In genomic region chr9:109010676-109011655, GRCh38 we compare ENCODE assay signal across 8 cellular contexts. TPM values are rescaled to one million over a fixed set of nuclear protein-coding genes. Genes with fewer than 3 reads are reported as not detected.
DNase-seq lines count a peak whose midpoint lies in the region; ATAC-seq lines count a peak whose summit lies in the region.

No MANE protein-coding gene starts in this region.

- peaks cover 30% of the 10 kb centered on the region for H3K4me1 Mint-ChIP-seq in stimulated activated memory B cell treated with anti-CD40 and anti-IgM and Interleukin-4, amounts not matched to agents 10 μg/mL and 1 μg/mL and 100 μg/mL, for 72 hours

- peak; percentile 35 for ATAC-seq in GM21825 (IDR thresholded peaks at IDR 0.05; ENCODE audit: unreplicated experiment)
- no peak for ATAC-seq in GM19397 (IDR thresholded peaks at IDR 0.05; ENCODE audit: unreplicated experiment)
- ATAC-seq in stimulated activated memory B cell treated with anti-CD40 and anti-IgM and Interleukin-4, amounts not matched to agents 10 μg/mL and 1 μg/mL and 100 μg/mL, for 72 hours, result no peak

- no peak overlapping the region for H3K4me3 Mint-ChIP-seq in stimulated activated memory B cell treated with anti-CD40 and anti-IgM and Interleukin-4, amounts not matched to agents 10 μg/mL and 1 μg/mL and 100 μg/mL, for 72 hours

- peaks cover 23% of the 10 kb centered on the region for H3K27me3 Mint-ChIP-seq in stimulated activated memory B cell treated with anti-CD40 and anti-IgM and Interleukin-4, amounts not matched to agents 10 μg/mL and 1 μg/mL and 100 μg/mL, for 72 hours

- no peaks in the 10 kb centered on the region for H3K36me3 Mint-ChIP-seq in stimulated activated memory B cell treated with anti-CD40 and anti-IgM and Interleukin-4, amounts not matched to agents 10 μg/mL and 1 μg/mL and 100 μg/mL, for 72 hours

- peak; percentile 81 for DNase-seq in Daoy (ENCODE audit: low read depth)
- DNase-seq in NCI-H460 (ENCODE audit: extremely low read depth, low read depth), result peak; percentile 53
- DNase-seq in activated T-cell treated with anti-CD3 and anti-CD28 coated beads for 4 hours, result peak; percentile 64
- peak; percentile 89 for DNase-seq in fibroblast of peridontal ligament (ENCODE audit: extremely low read depth)
- peak; percentile 5 to 25 for DNase-seq in stimulated activated CD4-positive, alpha-beta T cell treated with anti-CD3 and anti-CD28 coated beads, Interleukin-1b, Interleukin-23, amount 100 ng/mL, for 1 hour (ENCODE audit: low read depth in 2 of 2)

- H3K27ac Mint-ChIP-seq in stimulated activated memory B cell treated with anti-CD40 and anti-IgM and Interleukin-4, amounts not matched to agents 10 μg/mL and 1 μg/mL and 100 μg/mL, for 72 hours, result no peak overlapping the region

- no peaks in the 10 kb centered on the region for H3K9me3 Mint-ChIP-seq in stimulated activated memory B cell treated with anti-CD40 and anti-IgM and Interleukin-4, amounts not matched to agents 10 μg/mL and 1 μg/mL and 100 μg/mL, for 72 hours

RNA-seq across cellular contexts. Expression of gene CTNNAL1, which starts 2.3 kb away (rescaled TPM):
- total RNA-seq in Daoy (2014; rRNA removed; shearing (Covaris generic)), result 311 and 350 TPM in 2 replicates
- 309 and 319 TPM in 2 replicates for total RNA-seq in NCI-H460 (2014; rRNA removed; shearing (Covaris generic))
- polyA plus RNA-seq in NCI-H460 (2014; cell fraction: nucleus; rRNA removed), result 211 and 213 TPM in 2 replicates

Comparison
In these comparisons a context has a peak if more than half of its experiments do, and no peak if none do; other contexts are left out.
1. DNase-seq: peak in every context shown above with its lines; median percentile 89 in fibroblast of peridontal ligament; 81 in Daoy; 64 in activated T-cell treated with anti-CD3 and anti-CD28 coated beads for 4 hours; 53 in NCI-H460; 15 in stimulated activated CD4-positive, alpha-beta T cell treated with anti-CD3 and anti-CD28 coated beads, Interleukin-1b, Interleukin-23, amount 100 ng/mL, for 1 hour.